Comparison of ENCODE assay signal across 21 cellular contexts in the genomic region with DNA sequence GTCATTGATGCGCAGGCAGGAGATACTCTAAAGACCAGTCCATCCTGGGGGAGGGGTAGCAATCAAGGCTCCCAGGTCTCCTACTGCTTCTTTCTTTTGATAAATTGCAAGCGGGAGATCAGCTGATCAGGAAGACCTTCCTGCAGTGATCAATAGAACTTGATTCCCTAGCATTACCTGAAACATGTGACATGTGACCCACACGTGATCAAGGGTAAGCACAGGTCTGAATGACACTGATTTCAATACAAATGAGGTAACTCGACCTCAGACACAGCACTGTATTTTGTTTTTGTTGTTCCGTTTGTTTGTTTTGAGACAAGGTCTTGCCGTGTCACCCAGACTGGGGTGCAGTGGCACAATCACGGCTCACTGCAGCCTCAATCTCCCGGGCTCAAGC. TPM values are rescaled to one million over a fixed set of nuclear protein-coding genes. Genes with fewer than 3 reads are reported as not detected.
DNase-seq lines count a peak whose midpoint lies in the region; ATAC-seq, FAIRE-seq and TF ChIP-seq lines count a peak whose summit lies in the region.
"Had no signal": no experiment of that assay in that cellular context is flagged by ENCODE, and none has a peak within 500 bp of the region (broad histone marks: within the 10 kb centered on the region; RNA-seq: fewer than 3 reads in every experiment).

No MANE protein-coding gene starts in this region.

- 16% methylated on average over 8 of the region's 8 CpGs for WGBS in HepG2 (ENCODE audit: low lambda C conversion rate)
- WGBS in right lobe of liver (ENCODE audit: insufficient coverage, low coverage, low lambda C conversion rate, missing lambda C conversion rate), result 63% methylated on average over 8 of the region's 8 CpGs
- 0% methylated on average over 8 of the region's 8 CpGs for WGBS in K562 (ENCODE audit: insufficient coverage, low coverage, missing lambda C conversion rate)

- TF ChIP-seq POLR2A in HepG2 (IDR thresholded peaks at IDR 0.05; ENCODE audit: insufficient read depth in 1 of 2, low read depth in 2 of 2, low read length in 2 of 2), result no peak
- no peak for TF ChIP-seq POLR2A in right lobe of liver (IDR thresholded peaks at IDR 0.05)
- no peak for TF ChIP-seq POLR2A in K562 (conservative IDR thresholded peaks at IDR 0.05)

- TF ChIP-seq EP300 in HepG2 (IDR thresholded peaks at IDR 0.05; ENCODE audit: low read depth in 2 of 2, low read length in 2 of 2) (no peak), HepG2 (CRISPR knock-in tag; IDR thresholded peaks at IDR 0.05; ENCODE audit: borderline replicate concordance) (no peak), K562 (IDR thresholded peaks at IDR 0.05; ENCODE audit: low read length) (no peak)

- H3K9me3 ChIP-seq in HepG2 (ENCODE audit: low read length) (no peaks in the 10 kb centered on the region), right lobe of liver (no peaks in the 10 kb centered on the region), K562 (replicated peaks; ENCODE audit: control insufficient read depth, insufficient read depth, low read depth, low read length) (no peaks in the 10 kb centered on the region)
- H3K9me3 ChIP-seq: Caco-2 had no signal

- H3K9me1 ChIP-seq in K562 (ENCODE audit: control insufficient read depth, insufficient read depth, low read length), result no peaks in the 10 kb centered on the region

- H3K4me1 ChIP-seq in HepG2 (ENCODE audit: insufficient read depth, low read length) (no peaks in the 10 kb centered on the region), right lobe of liver (no peaks in the 10 kb centered on the region), K562 (replicated peaks in 1 of 2; ENCODE audit: control insufficient read depth in 2 of 2, insufficient read depth in 2 of 2, low read length in 2 of 2) (no peaks in the 10 kb centered on the region)
- H3K4me1 ChIP-seq: BLaER1, Caco-2 had no signal

- no peak overlapping the region for H3K4me3 ChIP-seq in HepG2 (replicated peaks in 1 of 3; ENCODE audit: insufficient read depth in 1 of 3, low read depth in 2 of 3, low read length in 3 of 3)
- no peak overlapping the region for H3K4me3 ChIP-seq in right lobe of liver
- H3K4me3 ChIP-seq in K562, result no peak overlapping the region
- H3K4me3 ChIP-seq: BLaER1, GM12878 had no signal

- H2AFZ ChIP-seq in HepG2 (ENCODE audit: low read length) (no peak overlapping the region), K562 (ENCODE audit: low read depth, low read length) (no peak overlapping the region)

- no peak for TF ChIP-seq RAD21 in HepG2 (CRISPR knock-in tag; IDR thresholded peaks at IDR 0.05)
- TF ChIP-seq RAD21 in K562 (CRISPR knock-in tag; conservative IDR thresholded peaks at IDR 0.05 in 1 of 2, IDR thresholded peaks at IDR 0.05 in 1 of 2), result no peak

- POLR2A ChIA-PET in HepG2 (lab: Yijun Ruan, JAX), result no interaction called here
- POLR2A ChIA-PET in K562 (lab: Yijun Ruan, JAX), result interaction anchor here (1.3 kb wide), 1 partner anchor 16 kb away, joined by 5 read pairs; no protein-coding TSS in a partner anchor

- intact Hi-C loops in HepG2 (cut with micrococcal nuclease; ENCODE audit: unreplicated experiment), result no loop called here
- intact Hi-C loops in right lobe of liver (cut with DNase I), result no loop called here
- intact Hi-C loops in K562 (cut with micrococcal nuclease), result no loop called here

- H3K79me2 ChIP-seq in HepG2 (ENCODE audit: insufficient read depth, low read length), result no peaks in the 10 kb centered on the region
- no peaks in the 10 kb centered on the region for H3K79me2 ChIP-seq in K562 (ENCODE audit: control insufficient read depth, insufficient read depth, low read length)

- no peak for ATAC-seq in HepG2
- no peak for ATAC-seq in right lobe of liver
- no peak for ATAC-seq in K562
- no peak for ATAC-seq in GM21423 (IDR thresholded peaks at IDR 0.05; ENCODE audit: unreplicated experiment)
- ATAC-seq: CD8-positive, alpha-beta T cell; GM12878; HCT116 had no signal

- DNase-seq in HepG2 (ENCODE audit: low spot score) (no peak), right lobe of liver (no peak), HTR-8/SVneo (ENCODE audit: insufficient read length, low spot score) (no peak), K562 (ENCODE audit: extremely low read depth in 1 of 4, low spot score in 3 of 4) (no peak), DMS153 treated with DMSO at 0.1 percent for 48 hours (lab: John Stamatoyannopoulos, UW; ENCODE audit: unreplicated experiment) (no peak), NCI-H1092 (lab: John Stamatoyannopoulos, UW) (no peak)
- DNase-seq: 8988T; Caco-2; CD4-positive, CD25-positive, alpha-beta regulatory T cell; CD8-positive, alpha-beta T cell; DMS153; DMS79; EL; GDM1; H9 had no signal

- H3K27me3 ChIP-seq in HepG2 (ENCODE audit: control insufficient read depth in 1 of 2, insufficient read depth in 2 of 2, low read length in 2 of 2) (peaks cover 0 to 48% of the 10 kb centered on the region in 2 experiments; a peak in 3 of 5 replicates), right lobe of liver (no peaks in the 10 kb centered on the region), K562 (ENCODE audit: control insufficient read depth in 2 of 2, insufficient read depth in 2 of 2, low read length in 2 of 2) (peaks cover 54 to 60% of the 10 kb centered on the region in 2 experiments)
- H3K27me3 ChIP-seq: BLaER1 had no signal

- CTCF ChIA-PET in HepG2 (lab: Yijun Ruan, JAX; ENCODE audit: low intra/inter-chr PET ratio, low total read pairs), result no interaction called here
- CTCF ChIA-PET in K562 (lab: Yijun Ruan, JAX; ENCODE audit: low intra/inter-chr PET ratio), result no interaction called here

- in situ Hi-C loops in HepG2 (cut with HindIII; ENCODE audit: extremely low pct_ligation_motif_present, low pct_unique_long_range_greater_than_20kb), result no loop called here
- in situ Hi-C loops in K562 (cut with MboI), result no loop called here

- no peaks in the 10 kb centered on the region for H4K20me1 ChIP-seq in HepG2 (ENCODE audit: insufficient read depth, low read length)
- H4K20me1 ChIP-seq in K562 (replicated peaks; ENCODE audit: control insufficient read depth, insufficient read depth, low read length), result no peaks in the 10 kb centered on the region
- H4K20me1 ChIP-seq: BLaER1 had no signal

- no TSS peak for BruUV-seq in HepG2 (replicated peaks; lab: Mats Ljungman, UMichigan)
- no TSS peak for BruUV-seq in K562 (replicated peaks; lab: Mats Ljungman, UMichigan)

- no peak overlapping the region for H3K4me2 ChIP-seq in HepG2 (ENCODE audit: low read depth, low read length)
- no peak overlapping the region for H3K4me2 ChIP-seq in K562 (ENCODE audit: insufficient read depth, low read length)
- H3K4me2 ChIP-seq: BLaER1 had no signal

- TF ChIP-seq CTCF in HepG2 (CRISPR knock-in tag; IDR thresholded peaks at IDR 0.05), result no peak
- TF ChIP-seq CTCF in right lobe of liver (IDR thresholded peaks at IDR 0.05), result no peak
- no peak for TF ChIP-seq CTCF in K562 (IDR thresholded peaks at IDR 0.05 in 2 of 3, conservative IDR thresholded peaks at IDR 0.05 in 1 of 3; ENCODE audit: insufficient read depth in 2 of 3, low read depth in 1 of 3, low read length in 3 of 3)

- H3K36me3 ChIP-seq in HepG2 (replicated peaks in 1 of 2; ENCODE audit: control insufficient read depth in 1 of 2, insufficient read depth in 2 of 2, low read length in 2 of 2), result no peaks in the 10 kb centered on the region
- H3K36me3 ChIP-seq in right lobe of liver, result no peaks in the 10 kb centered on the region
- H3K36me3 ChIP-seq in K562 (ENCODE audit: control insufficient read depth, insufficient read depth, low read length), result no peaks in the 10 kb centered on the region
- H3K36me3 ChIP-seq: BLaER1 had no signal

- H3K9ac ChIP-seq in HepG2 (ENCODE audit: insufficient read depth, low read depth, low read length) (no peak overlapping the region), K562 (ENCODE audit: insufficient read depth in 1 of 2, low read depth in 2 of 2, low read length in 2 of 2) (no peak overlapping the region)
- H3K9ac ChIP-seq: BLaER1 had no signal

- H3K27ac ChIP-seq in HepG2 (ENCODE audit: extremely low read length, insufficient read depth, low read length) (no peak overlapping the region), right lobe of liver (no peak overlapping the region), K562 (ENCODE audit: extremely low read depth, low read depth, low read length) (no peak overlapping the region)
- H3K27ac ChIP-seq: BLaER1, C4-2B had no signal

- FAIRE-seq in HepG2 (lab: Jason Lieb, UNC) (no peak), HTR-8/SVneo (lab: Jason Lieb, UNC) (peak; percentile 51), K562 (lab: Jason Lieb, UNC) (no peak)
- FAIRE-seq: GM12878, GM18507 had no signal

RNA-seq across cellular contexts. Expression of a gene that starts 39.6 kb away (rescaled TPM):
- total RNA-seq in HepG2 (2016; rRNA removed; fragmentation: Illumina TruSeq; extraction: Trizol) (2.8 and 4.0 TPM in 2 replicates), right lobe of liver (10 to 100 TPM in 5 of 6 experiments, 1 to 10 TPM in 1; 6.6 to 15.6 (median 11.3) TPM), K562 (2014; rRNA removed) (1.00 and 1.7 TPM in 2 replicates), K562 (2014; rRNA removed; fragmentation: Illumina TruSeq; extraction: Trizol) (0.89 and 1.0 TPM in 2 replicates), K562 (2015; rRNA removed; fragmentation: Illumina TruSeq; extraction: Trizol) (1.0 and 1.2 TPM in 2 replicates), K562 (2021) (1.8 and 2.0 TPM in 2 replicates)
- 0.79 and 0.91 TPM in 2 replicates for total RNA-seq in HepG2 (2016; cell fraction: cytosol; rRNA removed; fragmentation: Illumina TruSeq; extraction: Trizol; ENCODE audit: low read depth)
- 2.6 and 3.4 TPM in 2 replicates for total RNA-seq in HepG2 (2016; cell fraction: insoluble cytoplasmic fraction; rRNA removed; fragmentation: Illumina TruSeq; extraction: Trizol)
- 1.7 and 1.9 TPM in 2 replicates for total RNA-seq in HepG2 (2016; cell fraction: membrane; rRNA removed; fragmentation: Illumina TruSeq; extraction: Trizol)
- total RNA-seq in HepG2 (2016; cell fraction: nucleus; rRNA removed; fragmentation: Illumina TruSeq; extraction: Trizol), result 3.8 and 4.8 TPM in 2 replicates
- polyA plus RNA-seq in HepG2 (2011; rRNA removed) (1.8 and 2.0 TPM in 2 replicates), K562 (2011; rRNA removed) (1.1 and 1.5 TPM in 2 replicates), K562 (2014; fragmentation: Illumina TruSeq; extraction: Trizol) (0.77 and 0.91 TPM in 2 replicates), K562 (2014; fragmentation: Nextera tagmentation; extraction: Ambion mirVana) (under 1 TPM; 0.15 to 0.27 TPM), K562 (2014; rRNA removed) (1.2 and 1.5 TPM in 2 replicates)
- polyA plus RNA-seq in HepG2 (2011; cell fraction: cytosol; rRNA removed), result 1.4 and 1.5 TPM in 2 replicates
- polyA plus RNA-seq in HepG2 (2011; cell fraction: nucleus; rRNA removed), result 5.0 and 5.9 TPM in 2 replicates
- 1.5 and 2.0 TPM in 2 replicates for polyA plus RNA-seq in HepG2 (2012)
- polyA plus RNA-seq in HepG2 (2016; cell fraction: cytosol; fragmentation: Illumina TruSeq; extraction: Trizol; ENCODE audit: low read depth), result 0.28 and 0.36 TPM in 2 replicates
- 3.1 and 3.6 TPM in 2 replicates for polyA plus RNA-seq in HepG2 (2016; cell fraction: insoluble cytoplasmic fraction; fragmentation: Illumina TruSeq; extraction: Trizol; ENCODE audit: low read depth)
- polyA plus RNA-seq in HepG2 (2016; cell fraction: membrane; fragmentation: Illumina TruSeq; extraction: Trizol; ENCODE audit: low read depth), result 0.69 and 0.76 TPM in 2 replicates
- 4.2 and 4.4 TPM in 2 replicates for polyA plus RNA-seq in HepG2 (2016; cell fraction: nucleus; fragmentation: Illumina TruSeq; extraction: Trizol; ENCODE audit: insufficient read depth, low read depth)
- 1.8 and 5.1 TPM in 2 replicates for polyA minus RNA-seq in HepG2 (2011; rRNA and poly(A)+ RNA removed; ENCODE audit: low replicate concordance)
- polyA minus RNA-seq in HepG2 (2011; cell fraction: cytosol; rRNA and poly(A)+ RNA removed), result 0.79 and 1.4 TPM in 2 replicates
- 8.5 and 8.8 TPM in 2 replicates for polyA minus RNA-seq in HepG2 (2011; cell fraction: nucleus; rRNA and poly(A)+ RNA removed)
- 7.7 TPM in 2 replicates for total RNA-seq in K562 (2011; cell fraction: chromatin; rRNA removed; ENCODE audit: low replicate concordance)
- 4.7 and 5.0 TPM in 2 replicates for total RNA-seq in K562 (2011; cell fraction: nucleolus; rRNA removed)
- 5.7 and 6.9 TPM in 2 replicates for total RNA-seq in K562 (2011; cell fraction: nucleoplasm; rRNA removed)
- polyA plus RNA-seq in K562 (2011; cell fraction: cytosol; rRNA removed), result 0.88 and 1.4 TPM in 2 replicates
- 3.4 and 3.8 TPM in 2 replicates for polyA plus RNA-seq in K562 (2011; cell fraction: nucleus; rRNA removed)
- 1.1 and 1.6 TPM in 2 replicates for polyA plus RNA-seq in K562 (2012)
- polyA minus RNA-seq in K562 (2011; rRNA and poly(A)+ RNA removed), result 2.9 and 5.3 TPM in 2 replicates
- 0.48 and 1.5 TPM in 2 replicates for polyA minus RNA-seq in K562 (2011; cell fraction: cytosol; rRNA and poly(A)+ RNA removed)
- 2.7 and 4.3 TPM in 2 replicates for polyA minus RNA-seq in K562 (2011; cell fraction: nucleus; rRNA and poly(A)+ RNA removed)

RNA-seq across cellular contexts. Expression of a gene that starts 51.5 kb away (rescaled TPM):
- total RNA-seq in HepG2 (2016; rRNA removed; fragmentation: Illumina TruSeq; extraction: Trizol) (292 and 469 TPM in 2 replicates), right lobe of liver (10 to 100 TPM in 4 of 6 experiments, 1 to 10 TPM in 2; 5.6 to 46.2 (median 35.2) TPM), K562 (2014; rRNA removed) (180 and 218 TPM in 2 replicates), K562 (2014; rRNA removed; fragmentation: Illumina TruSeq; extraction: Trizol) (157 and 161 TPM in 2 replicates), K562 (2015; rRNA removed; fragmentation: Illumina TruSeq; extraction: Trizol) (152 and 172 TPM in 2 replicates), K562 (2021) (156 and 175 TPM in 2 replicates)
- 90.0 and 120 TPM in 2 replicates for total RNA-seq in HepG2 (2016; cell fraction: cytosol; rRNA removed; fragmentation: Illumina TruSeq; extraction: Trizol; ENCODE audit: low read depth)
- total RNA-seq in HepG2 (2016; cell fraction: insoluble cytoplasmic fraction; rRNA removed; fragmentation: Illumina TruSeq; extraction: Trizol), result 306 and 489 TPM in 2 replicates
- total RNA-seq in HepG2 (2016; cell fraction: membrane; rRNA removed; fragmentation: Illumina TruSeq; extraction: Trizol), result 174 and 189 TPM in 2 replicates
- total RNA-seq in HepG2 (2016; cell fraction: nucleus; rRNA removed; fragmentation: Illumina TruSeq; extraction: Trizol), result 120 and 128 TPM in 2 replicates
- polyA plus RNA-seq in HepG2 (2011; rRNA removed) (209 and 249 TPM in 2 replicates), K562 (2011; rRNA removed) (191 and 257 TPM in 2 replicates), K562 (2014; fragmentation: Illumina TruSeq; extraction: Trizol) (84.9 and 112 TPM in 2 replicates), K562 (2014; fragmentation: Nextera tagmentation; extraction: Ambion mirVana) (100 to 1,000 TPM; 619 to 677 TPM), K562 (2014; rRNA removed) (204 and 301 TPM in 2 replicates)
- 65.8 and 77.6 TPM in 2 replicates for polyA plus RNA-seq in HepG2 (2011; cell fraction: cytosol; rRNA removed)
- 38.6 and 45.2 TPM in 2 replicates for polyA plus RNA-seq in HepG2 (2011; cell fraction: nucleus; rRNA removed)
- 219 and 268 TPM in 2 replicates for polyA plus RNA-seq in HepG2 (2012)
- 132 and 186 TPM in 2 replicates for polyA plus RNA-seq in HepG2 (2016; cell fraction: cytosol; fragmentation: Illumina TruSeq; extraction: Trizol; ENCODE audit: low read depth)
- 432 and 474 TPM in 2 replicates for polyA plus RNA-seq in HepG2 (2016; cell fraction: insoluble cytoplasmic fraction; fragmentation: Illumina TruSeq; extraction: Trizol; ENCODE audit: low read depth)
- 169 and 214 TPM in 2 replicates for polyA plus RNA-seq in HepG2 (2016; cell fraction: membrane; fragmentation: Illumina TruSeq; extraction: Trizol; ENCODE audit: low read depth)
- polyA plus RNA-seq in HepG2 (2016; cell fraction: nucleus; fragmentation: Illumina TruSeq; extraction: Trizol; ENCODE audit: insufficient read depth, low read depth), result 174 and 214 TPM in 2 replicates
- polyA minus RNA-seq in HepG2 (2011; rRNA and poly(A)+ RNA removed; ENCODE audit: low replicate concordance), result 34.2 and 39.9 TPM in 2 replicates
- 36.2 and 37.8 TPM in 2 replicates for polyA minus RNA-seq in HepG2 (2011; cell fraction: cytosol; rRNA and poly(A)+ RNA removed)
- 26.5 and 28.5 TPM in 2 replicates for polyA minus RNA-seq in HepG2 (2011; cell fraction: nucleus; rRNA and poly(A)+ RNA removed)
- total RNA-seq in K562 (2011; cell fraction: chromatin; rRNA removed; ENCODE audit: low replicate concordance), result 20.4 and 22.1 TPM in 2 replicates
- 17.9 and 20.3 TPM in 2 replicates for total RNA-seq in K562 (2011; cell fraction: nucleolus; rRNA removed)
- 19.2 and 31.9 TPM in 2 replicates for total RNA-seq in K562 (2011; cell fraction: nucleoplasm; rRNA removed)
- 49.3 and 72.5 TPM in 2 replicates for polyA plus RNA-seq in K562 (2011; cell fraction: cytosol; rRNA removed)
- polyA plus RNA-seq in K562 (2011; cell fraction: nucleus; rRNA removed), result 61.5 and 101 TPM in 2 replicates
- 147 and 385 TPM in 2 replicates for polyA plus RNA-seq in K562 (2012)
- polyA minus RNA-seq in K562 (2011; rRNA and poly(A)+ RNA removed), result 137 and 158 TPM in 2 replicates
- polyA minus RNA-seq in K562 (2011; cell fraction: cytosol; rRNA and poly(A)+ RNA removed), result 30.6 and 37.9 TPM in 2 replicates
- 15.1 and 25.3 TPM in 2 replicates for polyA minus RNA-seq in K562 (2011; cell fraction: nucleus; rRNA and poly(A)+ RNA removed)
